Comparison of ENCODE assay signal across 1 cellular context in genomic region chr3:9916346-9916733, GRCh38.
TF ChIP-seq lines count a peak whose summit lies in the region.

No MANE protein-coding gene starts in this region.

TF ChIP-seq in GM23338, 12 proteins besides CTCF, POLR2A, EP300 and RAD21 (continued from another document):
- TF ChIP-seq, protein P1, sequence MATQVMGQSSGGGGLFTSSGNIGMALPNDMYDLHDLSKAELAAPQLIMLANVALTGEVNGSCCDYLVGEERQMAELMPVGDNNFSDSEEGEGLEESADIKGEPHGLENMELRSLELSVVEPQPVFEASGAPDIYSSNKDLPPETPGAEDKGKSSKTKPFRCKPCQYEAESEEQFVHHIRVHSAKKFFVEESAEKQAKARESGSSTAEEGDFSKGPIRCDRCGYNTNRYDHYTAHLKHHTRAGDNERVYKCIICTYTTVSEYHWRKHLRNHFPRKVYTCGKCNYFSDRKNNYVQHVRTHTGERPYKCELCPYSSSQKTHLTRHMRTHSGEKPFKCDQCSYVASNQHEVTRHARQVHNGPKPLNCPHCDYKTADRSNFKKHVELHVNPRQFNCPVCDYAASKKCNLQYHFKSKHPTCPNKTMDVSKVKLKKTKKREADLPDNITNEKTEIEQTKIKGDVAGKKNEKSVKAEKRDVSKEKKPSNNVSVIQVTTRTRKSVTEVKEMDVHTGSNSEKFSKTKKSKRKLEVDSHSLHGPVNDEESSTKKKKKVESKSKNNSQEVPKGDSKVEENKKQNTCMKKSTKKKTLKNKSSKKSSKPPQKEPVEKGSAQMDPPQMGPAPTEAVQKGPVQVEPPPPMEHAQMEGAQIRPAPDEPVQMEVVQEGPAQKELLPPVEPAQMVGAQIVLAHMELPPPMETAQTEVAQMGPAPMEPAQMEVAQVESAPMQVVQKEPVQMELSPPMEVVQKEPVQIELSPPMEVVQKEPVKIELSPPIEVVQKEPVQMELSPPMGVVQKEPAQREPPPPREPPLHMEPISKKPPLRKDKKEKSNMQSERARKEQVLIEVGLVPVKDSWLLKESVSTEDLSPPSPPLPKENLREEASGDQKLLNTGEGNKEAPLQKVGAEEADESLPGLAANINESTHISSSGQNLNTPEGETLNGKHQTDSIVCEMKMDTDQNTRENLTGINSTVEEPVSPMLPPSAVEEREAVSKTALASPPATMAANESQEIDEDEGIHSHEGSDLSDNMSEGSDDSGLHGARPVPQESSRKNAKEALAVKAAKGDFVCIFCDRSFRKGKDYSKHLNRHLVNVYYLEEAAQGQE (IDR thresholded peaks at IDR 0.05; ENCODE audit: unreplicated experiment): no peak
- TF ChIP-seq ZNF331 (CRISPR knock-in tag; IDR thresholded peaks at IDR 0.05; ENCODE audit: low read depth): no peak
- TF ChIP-seq, protein P2, sequence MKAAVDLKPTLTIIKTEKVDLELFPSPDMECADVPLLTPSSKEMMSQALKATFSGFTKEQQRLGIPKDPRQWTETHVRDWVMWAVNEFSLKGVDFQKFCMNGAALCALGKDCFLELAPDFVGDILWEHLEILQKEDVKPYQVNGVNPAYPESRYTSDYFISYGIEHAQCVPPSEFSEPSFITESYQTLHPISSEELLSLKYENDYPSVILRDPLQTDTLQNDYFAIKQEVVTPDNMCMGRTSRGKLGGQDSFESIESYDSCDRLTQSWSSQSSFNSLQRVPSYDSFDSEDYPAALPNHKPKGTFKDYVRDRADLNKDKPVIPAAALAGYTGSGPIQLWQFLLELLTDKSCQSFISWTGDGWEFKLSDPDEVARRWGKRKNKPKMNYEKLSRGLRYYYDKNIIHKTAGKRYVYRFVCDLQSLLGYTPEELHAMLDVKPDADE (IDR thresholded peaks at IDR 0.05): no peak
- no peak for TF ChIP-seq CREB1 (CRISPR knock-in tag; IDR thresholded peaks at IDR 0.05; ENCODE audit: low read depth)
- TF ChIP-seq EZH2phosphoT487 (IDR thresholded peaks at IDR 0.05; ENCODE audit: unreplicated experiment): no peak
- TF ChIP-seq STAT1 (IDR thresholded peaks at IDR 0.05; ENCODE audit: unreplicated experiment): no peak
- no peak for TF ChIP-seq EZH2 (IDR thresholded peaks at IDR 0.05; ENCODE audit: low read depth, unreplicated experiment)
- TF ChIP-seq JUNB (IDR thresholded peaks at IDR 0.05; ENCODE audit: unreplicated experiment): no peak
